In genomic region chr6:77607004-77607403, GRCh38 we compare ENCODE assay signal across 36 cellular contexts. TPM values are rescaled to one million over a fixed set of nuclear protein-coding genes. Genes with fewer than 3 reads are reported as not detected.
"Had no signal": no experiment of that assay in that cellular context is flagged by ENCODE, and none has a peak within 500 bp of the region (broad histone marks: within the 10 kb centered on the region; RNA-seq: fewer than 3 reads in every experiment).

No MANE protein-coding gene starts in this region.

- H3K36me3 ChIP-seq: adrenal gland, brain microvascular endothelial cell, breast epithelium had no signal

- ATAC-seq: activated CD8-positive, alpha-beta T cell treated with anti-CD3 and anti-CD28 coated beads for 36 hours; activated naive CD4-positive, alpha-beta T cell treated with anti-CD3 and anti-CD28 coated beads, Interleukin-2, amount 50 U/mL, for 72 hours; activated T-cell treated with anti-CD3 and anti-CD28 coated beads, Interleukin-2, amount 50 U/mL, for 4 hours; activated T-cell treated with anti-CD3 and anti-CD28 coated beads, Interleukin-2, amount 50 U/mL, for 72 hours; activated T-helper 17 cell treated with anti-CD3 and anti-CD28 coated beads, Interleukin-2, amount 50 U/mL, for 72 hours; body of pancreas had no signal

- H3K27me3 ChIP-seq: adrenal gland, body of pancreas, brain microvascular endothelial cell, breast epithelium had no signal

- DNase-seq: activated B cell treated with CpG ODN at 0.5 μM for 24 hours; activated CD4-positive, alpha-beta memory T cell treated with anti-CD3 and anti-CD28 coated beads for 36 hours; activated CD4-positive, alpha-beta T cell treated with anti-CD3 and anti-CD28 coated beads for 4 hours; activated CD4-positive, alpha-beta T cell treated with anti-CD3 and anti-CD28 coated beads, Interleukin-2, amount 10 ng/mL, durations not matched to agents 24 days and 14 days; activated CD4-positive, alpha-beta T cell treated with anti-CD3 and anti-CD28 coated beads, Interleukin-2, amount 50 U/mL, for 1 hour; activated CD4-positive, alpha-beta T cell treated with anti-CD3 and anti-CD28 coated beads, Interleukin-2, amount 50 U/mL, for 4 hours; activated CD4-positive, CD25-positive, alpha-beta regulatory T cell treated with anti-CD3 and anti-CD28 coated beads, Interleukin-2, amount 50 U/mL, for 72 hours; activated CD8-positive, alpha-beta memory T cell treated with anti-CD3 and anti-CD28 coated beads, Interleukin-2, amount 50 U/mL, for 4 hours; activated CD8-positive, alpha-beta T cell treated with anti-CD3 and anti-CD28 coated beads for 36 hours; activated effector memory CD4-positive, alpha-beta T cell treated with anti-CD3 and anti-CD28 coated beads, Interleukin-2, amount 50 U/mL, for 16 hours; activated gamma-delta T cell treated with Interleukin-2 at 50 U/mL for 16 hours; activated naive CD4-positive, alpha-beta T cell; activated naive CD4-positive, alpha-beta T cell treated with anti-CD3 and anti-CD28 coated beads for 36 hours; activated naive CD4-positive, alpha-beta T cell treated with anti-CD3 and anti-CD28 coated beads, Interleukin-2, amount 50 U/mL, for 16 hours; activated naive CD8-positive, alpha-beta T cell treated with anti-CD3 and anti-CD28 coated beads for 36 hours; activated T-cell treated with anti-CD3 and anti-CD28 coated beads for 4 hours; activated T-cell treated with anti-CD3 and anti-CD28 coated beads, Interleukin-2, amount 50 U/mL, for 1 hour; activated T-cell treated with anti-CD3 and anti-CD28 coated beads, Interleukin-2, amount 50 U/mL, for 4 hours; activated T-cell treated with anti-CD3 and anti-CD28 coated beads, Interleukin-2, amount 50 U/mL, for 72 hours; adrenal gland; amniotic stem cell; aorta; body of pancreas; brain microvascular endothelial cell; central memory CD4-positive, alpha-beta T cell; T-helper 2 cell; T-helper 9 cell had no signal

- H3K4me3 ChIP-seq: adrenal gland, body of pancreas, breast epithelium had no signal

- H3K4me1 ChIP-seq: adrenal gland, body of pancreas, breast epithelium had no signal

- FAIRE-seq: astrocyte, TTC549 had no signal

- H3K27ac ChIP-seq: adrenal gland, body of pancreas, brain microvascular endothelial cell, breast epithelium, VCaP had no signal

- H3K9me3 ChIP-seq: adrenal gland, body of pancreas, breast epithelium had no signal

RNA-seq across cellular contexts. Expression of gene MEI4, which starts 45.8 kb away (rescaled TPM):
- total RNA-seq: activated B cell treated with CpG ODN at 0.5 μM for 24 hours; activated CD4-positive, alpha-beta memory T cell treated with anti-CD3 and anti-CD28 coated beads for 36 hours; activated CD4-positive, alpha-beta T cell treated with anti-CD3 and anti-CD28 coated beads, Interleukin-2, amount 10 ng/mL, durations not matched to agents 24 days and 14 days; activated CD8-positive, alpha-beta memory T cell treated with anti-CD3 and anti-CD28 coated beads for 36 hours; activated CD8-positive, alpha-beta T cell treated with anti-CD3 and anti-CD28 coated beads for 36 hours; activated naive CD4-positive, alpha-beta T cell treated with anti-CD3 and anti-CD28 coated beads for 36 hours; activated naive CD4-positive, alpha-beta T cell treated with anti-CD3 and anti-CD28 coated beads, Interleukin-2, amount 50 U/mL, for 72 hours; activated T-cell treated with anti-CD3 and anti-CD28 coated beads, Interleukin-2, amount 50 U/mL, for 4 hours; activated T-cell treated with anti-CD3 and anti-CD28 coated beads, Interleukin-2, amount 50 U/mL, for 72 hours; activated T-helper 1 cell treated with anti-CD3 and anti-CD28 coated beads, Interleukin-12 subunit alpha, Interleukin-12 subunit beta, Interleukin-2, Interleukin-4 antibody, amounts not matched to agents 30 ng/mL and 10 ng/mL and 1 ng/mL, durations not matched to agents 14 hours and 24 hours and 36 hours; activated T-helper 17 cell treated with anti-CD3 and anti-CD28 coated beads, Interleukin-2, amount 50 U/mL, for 72 hours; breast epithelium; cardiac septum had no signal
